ENCODE assay signal across 12 cellular contexts in genomic region chr9:127837346-127837745, GRCh38. TPM values are rescaled to one million over a fixed set of nuclear protein-coding genes. Genes with fewer than 3 reads are reported as not detected.
DNase-seq lines count a peak whose midpoint lies in the region; ATAC-seq and TF ChIP-seq lines count a peak whose summit lies in the region.
"Had no signal": no experiment of that assay in that cellular context is flagged by ENCODE, and none has a peak within 500 bp of the region (broad histone marks: within the 10 kb centered on the region; RNA-seq: fewer than 3 reads in every experiment).

No MANE protein-coding gene starts in this region.

- H3K79me2 ChIP-seq in PC-9 (ENCODE audit: low read depth): no peaks in the 10 kb centered on the region

- ATAC-seq in lung (ENCODE audit: insufficient read depth, low FRiP score) (no peak), HG03520 (IDR thresholded peaks at IDR 0.05; ENCODE audit: unreplicated experiment) (no peak)

- H3K36me3 ChIP-seq in PC-9 (ENCODE audit: low read depth) (no peaks in the 10 kb centered on the region), duodenal mucosa (ENCODE audit: control insufficient read depth in 1 of 2, insufficient read depth in 2 of 2, low read length in 2 of 2) (peaks cover 3% of the 10 kb centered on the region in 2 donors), lung (ENCODE audit: control insufficient read depth in 2 of 2, insufficient read depth in 2 of 2, low read length in 2 of 2) (peaks cover 0 to 8% of the 10 kb centered on the region in 2 donors), thyroid gland (no peaks in the 10 kb centered on the region)

- BruUV-seq in PC-9 (replicated peaks; lab: Mats Ljungman, UMichigan): no TSS peak

- CTCF ChIA-PET in PC-9 (lab: Charles Lee): interaction anchor here (1.3 kb wide), 1 partner anchor 17 kb away, joined by 3 read pairs; the partner anchor contains the start of gene ENG

- H3F3A ChIP-seq in PC-9 (ENCODE audit: insufficient read depth, low read depth): peaks cover 28% of the 10 kb centered on the region; the same call in 1 of the 2 replicates

- 48 to 52% methylated on average over 4 of the region's 4 CpGs for WGBS in lung, 2 donors
- WGBS in thyroid gland, 2 donors: 13 to 31% methylated on average over 4 of the region's 4 CpGs

- H3K4me3 ChIP-seq in PC-9 (no peak overlapping the region), duodenal mucosa (ENCODE audit: low read depth in 1 of 2, low read length in 2 of 2) (no peak overlapping the region), lung (no peak overlapping the region), thyroid gland (replicated peaks in 1 of 3) (no peak overlapping the region)

- POLR2A ChIA-PET in PC-9 (lab: Charles Lee; ENCODE audit: unreplicated experiment): no interaction called here

- intact Hi-C loops in PC-9 (cut with micrococcal nuclease; ENCODE audit: unreplicated experiment): no loop called here
- intact Hi-C loops in thyroid gland (cut with DNase I): no loop called here

- no peaks in the 10 kb centered on the region for H3K27me3 ChIP-seq in PC-9 (ENCODE audit: insufficient read depth, low read depth)
- H3K27me3 ChIP-seq in duodenal mucosa (ENCODE audit: control insufficient read depth in 1 of 2, insufficient read depth in 2 of 2, low read length in 2 of 2): no peaks in the 10 kb centered on the region
- H3K27me3 ChIP-seq in lung (ENCODE audit: control insufficient read depth, insufficient read depth): no peaks in the 10 kb centered on the region
- no peaks in the 10 kb centered on the region for H3K27me3 ChIP-seq in thyroid gland

- 0 out of 2 replicates have a peak overlapping the region, but pooled peaks have one; percentile 78 for H3K4me2 ChIP-seq in PC-9

- TF ChIP-seq POLR2A in thyroid gland (IDR thresholded peaks at IDR 0.05): no peak

- no peak overlapping the region for H2AFZ ChIP-seq in PC-9

- no peaks in the 10 kb centered on the region for H4K20me1 ChIP-seq in PC-9 (ENCODE audit: insufficient read depth)

- no peak overlapping the region for H3K9ac ChIP-seq in duodenal mucosa (ENCODE audit: low read depth in 1 of 2, low read length in 2 of 2)

- no peaks in the 10 kb centered on the region for H3K9me2 ChIP-seq in PC-9 (ENCODE audit: insufficient read depth)

- DNase-seq in PC-9 (no peak), lung (ENCODE audit: low spot score) (no peak), thyroid gland (peak; percentile 95), HCEC 1CT (no peak), epidermal melanocyte (ENCODE audit: insufficient read length, low spot score) (no peak)
- DNase-seq: activated CD4-positive, alpha-beta memory T cell treated with anti-CD3 and anti-CD28 coated beads, Interleukin-2, amount 10 ng/mL, durations not matched to agents 7 days and 5 days; effector memory CD4-positive, alpha-beta T cell; naive B cell; NCI-H187 treated with DMSO at 0.1 percent for 48 hours; OCI-M1 had no signal

- H3K9me3 ChIP-seq in PC-9 (ENCODE audit: insufficient read depth, low read depth): no peaks in the 10 kb centered on the region
- H3K9me3 ChIP-seq in duodenal mucosa (ENCODE audit: control insufficient read depth in 1 of 2, low read length in 2 of 2): no peaks in the 10 kb centered on the region
- no peaks in the 10 kb centered on the region for H3K9me3 ChIP-seq in lung (ENCODE audit: control insufficient read depth in 2 of 2, insufficient read depth in 1 of 2, low read length in 1 of 2)
- no peaks in the 10 kb centered on the region for H3K9me3 ChIP-seq in thyroid gland

- TF ChIP-seq CTCF in PC-9 (conservative IDR thresholded peaks at IDR 0.05) (no peak), lung (IDR thresholded peaks at IDR 0.05; ENCODE audit: control extremely low read depth, extremely low read depth) (no peak), thyroid gland (IDR thresholded peaks at IDR 0.05) (no peak)

- peaks cover 25% of the 10 kb centered on the region for H3K4me1 ChIP-seq in PC-9 (replicated peaks; ENCODE audit: insufficient read depth)
- H3K4me1 ChIP-seq in duodenal mucosa (ENCODE audit: control insufficient read depth in 1 of 2, insufficient read depth in 2 of 2, low read length in 2 of 2): peaks cover 30 to 34% of the 10 kb centered on the region in 2 donors
- peaks cover 16 to 28% of the 10 kb centered on the region in 2 donors for H3K4me1 ChIP-seq in lung (ENCODE audit: control insufficient read depth in 2 of 2, insufficient read depth in 2 of 2, low read length in 2 of 2)
- H3K4me1 ChIP-seq in thyroid gland: peaks cover 30 to 67% of the 10 kb centered on the region in 2 donors

- H3K27ac ChIP-seq in PC-9 (no peak overlapping the region), duodenal mucosa (ENCODE audit: low read depth, low read length) (peak overlapping the region; percentile 84), lung (ENCODE audit: low read depth in 1 of 2, low read length in 1 of 2) (peak overlapping the region; percentile 79 to 96), thyroid gland (peak overlapping the region; percentile 65 to 80 (median 75))

RNA-seq across cellular contexts. Expression of gene ENG, which starts 17.1 kb away (rescaled TPM):
- total RNA-seq in PC-9 (2021): 18.4 and 23.1 TPM in 2 replicates
- 100 to 1,000 TPM in 1 of 2 donors, 10 to 100 TPM in 1; 41.1 to 182 TPM for total RNA-seq in lung
- polyA plus RNA-seq in lung: 100 to 1,000 TPM in 1 of 2 donors, 10 to 100 TPM in 1; 80.7 to 317 TPM
- 100 to 1,000 TPM in 1 of 4 donors, 10 to 100 TPM in 3; 45.6 to 115 (median 51.1) TPM for total RNA-seq in thyroid gland

RNA-seq across cellular contexts. Expression of gene FPGS, which starts 34.7 kb away (rescaled TPM):
- total RNA-seq in PC-9 (2021) (152 and 191 TPM in 2 replicates), lung (100 to 1,000 TPM in 1 of 2 donors, 10 to 100 TPM in 1; 42.5 to 115 TPM), thyroid gland (10 to 100 TPM; 58.5 to 78.0 (median 62.1) TPM)
- polyA plus RNA-seq in lung: 10 to 100 TPM; 89.6 to 97.6 TPM

RNA-seq across cellular contexts. Expression of gene AK1, which starts 40.1 kb away (rescaled TPM):
- total RNA-seq in PC-9 (2021) (84.5 and 86.8 TPM in 2 replicates), lung (100 to 1,000 TPM in 1 of 2 donors, 10 to 100 TPM in 1; 72.3 to 154 TPM), thyroid gland (10 to 100 TPM; 56.3 to 98.9 (median 86.3) TPM)
- 100 to 1,000 TPM in 1 of 2 donors, 10 to 100 TPM in 1; 63.8 to 386 TPM for polyA plus RNA-seq in lung

RNA-seq across cellular contexts. Expression of gene CDK9, which starts 51.5 kb away (rescaled TPM):
- total RNA-seq in PC-9 (2021): 92.5 and 93.8 TPM in 2 replicates
- 10 to 100 TPM; 54.9 to 97.9 TPM for total RNA-seq in lung
- polyA plus RNA-seq in lung: 10 to 100 TPM; 53.9 to 55.9 TPM
- total RNA-seq in thyroid gland: 10 to 100 TPM; 47.5 to 85.2 (median 78.3) TPM

RNA-seq across cellular contexts. Expression of gene SH2D3C, which starts 58.9 kb away (rescaled TPM):
- total RNA-seq in PC-9 (2021): 0.75 and 0.79 TPM in 2 replicates
- 10 to 100 TPM; 34.5 to 51.5 TPM for total RNA-seq in lung
- 10 to 100 TPM; 41.0 to 43.0 TPM for polyA plus RNA-seq in lung
- 10 to 100 TPM; 10.0 to 24.9 (median 18.2) TPM for total RNA-seq in thyroid gland

Comparison
In these comparisons a context has a peak if more than half of its experiments do, and no peak if none do; other contexts are left out.
1. DNase-seq: peak in thyroid gland (2 of 2); none in PC-9 (0 of 2), lung (single experiment), HCEC 1CT (single experiment) and epidermal melanocyte (single experiment).